Comparison of ENCODE assay signal across 25 cellular contexts in the genomic region with DNA sequence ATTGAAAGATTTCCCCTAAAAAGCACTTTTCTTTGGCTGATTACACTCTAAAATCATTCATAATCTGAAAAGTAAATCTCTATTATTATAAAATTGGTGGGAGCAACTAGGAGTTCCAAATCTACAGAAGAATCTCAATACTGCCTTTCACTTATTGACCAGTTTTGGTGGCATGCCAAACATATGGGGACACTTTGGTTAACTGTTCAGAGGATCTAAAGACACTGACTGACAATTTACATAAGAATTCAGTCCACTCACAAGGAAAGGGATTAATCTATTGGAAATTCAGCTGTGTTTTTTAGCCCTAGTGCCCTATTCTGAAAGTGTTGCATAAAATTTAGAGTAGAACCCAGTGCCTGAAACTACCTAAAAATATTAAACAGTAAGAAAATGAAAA.
"Had no signal": no experiment of that assay in that cellular context is flagged by ENCODE, and none has a peak within 500 bp of the region (broad histone marks: within the 10 kb centered on the region; RNA-seq: fewer than 3 reads in every experiment).

No MANE protein-coding gene starts in this region.

- H3K9me3 ChIP-seq: breast epithelium, colonic mucosa, Peyer's patch had no signal

- H3K4me3 ChIP-seq: breast epithelium, colonic mucosa, Peyer's patch had no signal

- H3K4me1 Mint-ChIP-seq: activated CD4-positive, alpha-beta T cell treated with anti-CD3 and anti-CD28 coated beads, Interleukin-2, amount 10 ng/mL, durations not matched to agents 7 days and 5 days; activated T-helper 17 cell treated with anti-CD3 and anti-CD28 coated beads, Interleukin-2, amount 50 U/mL, for 72 hours had no signal

- H3K27me3 ChIP-seq: breast epithelium, colonic mucosa, Peyer's patch had no signal

- H3K36me3 Mint-ChIP-seq: activated CD4-positive, alpha-beta memory T cell treated with anti-CD3 and anti-CD28 coated beads for 36 hours; activated naive CD8-positive, alpha-beta T cell had no signal

- H3K27ac Mint-ChIP-seq: activated CD4-positive, alpha-beta memory T cell treated with anti-CD3 and anti-CD28 coated beads for 36 hours; activated CD4-positive, alpha-beta T cell treated with anti-CD3 and anti-CD28 coated beads, Interleukin-2, amount 10 ng/mL, durations not matched to agents 7 days and 5 days; activated naive CD4-positive, alpha-beta T cell treated with anti-CD3 and anti-CD28 coated beads for 36 hours; activated naive CD8-positive, alpha-beta T cell; activated T-helper 17 cell treated with anti-CD3 and anti-CD28 coated beads, Interleukin-2, amount 50 U/mL, for 72 hours had no signal

- H3K4me1 ChIP-seq: breast epithelium, colonic mucosa, Peyer's patch had no signal

- DNase-seq: activated CD4-positive, alpha-beta memory T cell treated with anti-CD3 and anti-CD28 coated beads for 36 hours; activated CD4-positive, alpha-beta T cell treated with anti-CD3 and anti-CD28 coated beads, Interleukin-2, amount 10 ng/mL, durations not matched to agents 7 days and 5 days; activated CD4-positive, CD25-positive, alpha-beta regulatory T cell; activated CD8-positive, alpha-beta memory T cell treated with anti-CD3 and anti-CD28 coated beads for 24 hours; activated gamma-delta T cell; activated naive CD4-positive, alpha-beta T cell treated with anti-CD3 and anti-CD28 coated beads for 36 hours; activated T-cell treated with anti-CD3 and anti-CD28 coated beads, Interleukin-2, amount 50 U/mL, for 4 hours; caudate nucleus; colonic mucosa; NCI-H1105 treated with DMSO at 0.1 percent for 48 hours; NCI-H1436 treated with DMSO at 0.1 percent for 48 hours; NCI-H1930; NCI-H2171; NCI-H2227 treated with DMSO at 0.1 percent for 48 hours; NCI-H446 treated with DMSO at 0.1 percent for 48 hours; NCI-H524 treated with DMSO at 0.1 percent for 48 hours; NCI-H774; OCI-M1; Peyer's patch; SHP77 treated with DMSO at 0.1 percent for 48 hours; T-helper 1 cell had no signal

- H3K4me3 Mint-ChIP-seq: activated CD4-positive, alpha-beta memory T cell treated with anti-CD3 and anti-CD28 coated beads for 36 hours; activated CD4-positive, alpha-beta T cell treated with anti-CD3 and anti-CD28 coated beads, Interleukin-2, amount 10 ng/mL, durations not matched to agents 7 days and 5 days; activated naive CD4-positive, alpha-beta T cell treated with anti-CD3 and anti-CD28 coated beads for 36 hours; activated naive CD8-positive, alpha-beta T cell; activated T-cell treated with anti-CD3 and anti-CD28 coated beads, Interleukin-2, amount 50 U/mL, for 4 hours; activated T-helper 17 cell treated with anti-CD3 and anti-CD28 coated beads, Interleukin-2, amount 50 U/mL, for 72 hours had no signal

- H3K9me3 Mint-ChIP-seq: activated CD4-positive, alpha-beta memory T cell treated with anti-CD3 and anti-CD28 coated beads for 36 hours; activated CD4-positive, alpha-beta T cell treated with anti-CD3 and anti-CD28 coated beads, Interleukin-2, amount 10 ng/mL, durations not matched to agents 7 days and 5 days; activated naive CD4-positive, alpha-beta T cell treated with anti-CD3 and anti-CD28 coated beads for 36 hours; activated T-cell treated with anti-CD3 and anti-CD28 coated beads, Interleukin-2, amount 50 U/mL, for 4 hours; activated T-helper 17 cell treated with anti-CD3 and anti-CD28 coated beads, Interleukin-2, amount 50 U/mL, for 72 hours had no signal

- H3K36me3 ChIP-seq: breast epithelium, colonic mucosa, Peyer's patch had no signal

- H3K27ac ChIP-seq: breast epithelium, colonic mucosa, Peyer's patch, VCaP had no signal
